ENCODE assay signal across 31 cellular contexts in the genomic region with DNA sequence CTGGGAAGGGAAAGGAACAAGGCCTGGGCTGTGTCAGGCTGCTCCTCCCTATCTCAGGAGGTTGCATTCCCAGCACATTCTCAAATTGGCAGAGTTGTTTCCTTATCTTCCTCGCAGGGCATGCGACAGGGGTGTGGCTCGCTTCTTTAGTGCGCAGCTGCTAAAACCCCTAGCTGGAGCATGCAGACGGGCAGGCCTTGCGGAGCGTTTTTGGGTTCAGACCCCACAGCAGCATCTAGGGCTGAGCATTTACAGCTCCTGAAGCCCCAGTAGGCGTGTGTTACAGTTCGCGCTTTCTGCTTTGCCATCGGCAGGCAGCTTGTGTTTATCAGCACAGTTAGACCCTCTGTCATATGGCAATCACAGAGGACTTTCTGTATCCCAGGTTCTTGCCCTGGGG.
"Had no signal": no experiment of that assay in that cellular context is flagged by ENCODE, and none has a peak within 500 bp of the region (broad histone marks: within the 10 kb centered on the region; RNA-seq: fewer than 3 reads in every experiment).

No MANE protein-coding gene starts in this region.

- H3K27ac ChIP-seq: adrenal gland, body of pancreas, brain microvascular endothelial cell, breast epithelium, VCaP had no signal

- H3K9me3 Mint-ChIP-seq: activated naive CD8-positive, alpha-beta T cell treated with anti-CD3 and anti-CD28 coated beads for 36 hours had no signal

- H3K4me3 ChIP-seq: adrenal gland, body of pancreas, breast epithelium had no signal

- H3K4me1 Mint-ChIP-seq: activated B cell treated with CpG ODN at 0.5 μM for 24 hours; activated CD8-positive, alpha-beta memory T cell treated with anti-CD3 and anti-CD28 coated beads, Interleukin-2, amount 10 ng/mL, durations not matched to agents 7 days and 5 days; activated naive CD8-positive, alpha-beta T cell treated with anti-CD3 and anti-CD28 coated beads for 36 hours had no signal

- H3K27ac Mint-ChIP-seq: activated B cell treated with CpG ODN at 0.5 μM for 24 hours; activated CD4-positive, alpha-beta memory T cell treated with anti-CD3 and anti-CD28 coated beads for 36 hours; activated CD8-positive, alpha-beta memory T cell treated with anti-CD3 and anti-CD28 coated beads, Interleukin-2, amount 10 ng/mL, durations not matched to agents 7 days and 5 days; activated CD8-positive, alpha-beta T cell treated with anti-CD3 and anti-CD28 coated beads for 36 hours; activated naive CD4-positive, alpha-beta T cell treated with anti-CD3 and anti-CD28 coated beads for 36 hours; activated naive CD4-positive, alpha-beta T cell treated with anti-CD3 and anti-CD28 coated beads, Interleukin-2, amount 50 U/mL, for 72 hours; activated naive CD8-positive, alpha-beta T cell treated with anti-CD3 and anti-CD28 coated beads for 36 hours; activated T-cell treated with anti-CD3 and anti-CD28 coated beads, Interleukin-2, amount 50 U/mL, for 24 hours; T-helper 1 cell treated with Interleukin-12 subunit alpha and Interleukin-12 subunit beta and Interleukin-4 antibody, amounts not matched to agents 30 μg/mL and 1 μg/mL, for 36 hours; T-helper 2 cell treated with Interferon-gamma antibody and Interleukin-4, amounts not matched to agents 5 μg/mL and 100 μg/mL, for 36 hours had no signal

- H3K36me3 Mint-ChIP-seq: activated CD4-positive, alpha-beta memory T cell treated with anti-CD3 and anti-CD28 coated beads for 36 hours; activated CD8-positive, alpha-beta memory T cell treated with anti-CD3 and anti-CD28 coated beads, Interleukin-2, amount 10 ng/mL, durations not matched to agents 7 days and 5 days; activated naive CD4-positive, alpha-beta T cell treated with anti-CD3 and anti-CD28 coated beads, Interleukin-2, amount 50 U/mL, for 72 hours; activated naive CD8-positive, alpha-beta T cell treated with anti-CD3 and anti-CD28 coated beads for 36 hours had no signal

- DNase-seq: activated B cell treated with CpG ODN at 0.5 μM for 24 hours; activated CD4-positive, alpha-beta memory T cell treated with anti-CD3 and anti-CD28 coated beads for 36 hours; activated CD4-positive, alpha-beta T cell treated with anti-CD3 and anti-CD28 coated beads for 48 hours; activated CD4-positive, alpha-beta T cell treated with anti-CD3 and anti-CD28 coated beads, Interleukin-2, amount 50 U/mL, for 1 hour; activated CD4-positive, alpha-beta T cell treated with anti-CD3 and anti-CD28 coated beads, Interleukin-2, amount 50 U/mL, for 4 hours; activated CD4-positive, CD25-positive, alpha-beta regulatory T cell treated with anti-CD3 and anti-CD28 coated beads, Interleukin-2, amount 50 U/mL, for 72 hours; activated CD8-positive, alpha-beta memory T cell treated with anti-CD3 and anti-CD28 coated beads, Interleukin-2, amount 10 ng/mL, durations not matched to agents 7 days and 5 days; activated CD8-positive, alpha-beta memory T cell treated with anti-CD3 and anti-CD28 coated beads, Interleukin-2, amount 50 U/mL, for 48 hours; activated CD8-positive, alpha-beta T cell treated with anti-CD3 and anti-CD28 coated beads for 36 hours; activated effector memory CD4-positive, alpha-beta T cell treated with anti-CD3 and anti-CD28 coated beads, Interleukin-2, amount 50 U/mL, for 16 hours; activated gamma-delta T cell treated with Interleukin-2 at 50 U/mL for 16 hours; activated naive CD4-positive, alpha-beta T cell; activated naive CD4-positive, alpha-beta T cell treated with anti-CD3 and anti-CD28 coated beads for 36 hours; activated naive CD4-positive, alpha-beta T cell treated with anti-CD3 and anti-CD28 coated beads, Interleukin-2, amount 50 U/mL, for 16 hours; activated naive CD8-positive, alpha-beta T cell treated with anti-CD3 and anti-CD28 coated beads for 36 hours; activated T-cell treated with anti-CD3 and anti-CD28 coated beads, Interleukin-2, amount 50 U/mL, for 24 hours; activated T-cell treated with anti-CD3 and anti-CD28 coated beads, Interleukin-2, amount 50 U/mL, for 48 hours; adrenal gland; amniotic stem cell; aorta; body of pancreas; brain microvascular endothelial cell; central memory CD4-positive, alpha-beta T cell; T-helper 1 cell; T-helper 2 cell; T-helper 9 cell had no signal

- H3K27me3 Mint-ChIP-seq: activated B cell treated with CpG ODN at 0.5 μM for 24 hours; activated CD4-positive, alpha-beta memory T cell treated with anti-CD3 and anti-CD28 coated beads for 36 hours; activated CD8-positive, alpha-beta memory T cell treated with anti-CD3 and anti-CD28 coated beads, Interleukin-2, amount 10 ng/mL, durations not matched to agents 7 days and 5 days; activated CD8-positive, alpha-beta T cell treated with anti-CD3 and anti-CD28 coated beads for 36 hours; activated naive CD8-positive, alpha-beta T cell treated with anti-CD3 and anti-CD28 coated beads for 36 hours; activated T-cell treated with anti-CD3 and anti-CD28 coated beads, Interleukin-2, amount 50 U/mL, for 24 hours had no signal

- H3K4me3 Mint-ChIP-seq: activated B cell treated with CpG ODN at 0.5 μM for 24 hours; activated CD4-positive, alpha-beta memory T cell treated with anti-CD3 and anti-CD28 coated beads for 36 hours; activated CD8-positive, alpha-beta memory T cell treated with anti-CD3 and anti-CD28 coated beads, Interleukin-2, amount 10 ng/mL, durations not matched to agents 7 days and 5 days; activated CD8-positive, alpha-beta T cell treated with anti-CD3 and anti-CD28 coated beads for 36 hours; activated naive CD4-positive, alpha-beta T cell treated with anti-CD3 and anti-CD28 coated beads for 36 hours; activated naive CD8-positive, alpha-beta T cell treated with anti-CD3 and anti-CD28 coated beads for 36 hours; activated T-cell treated with anti-CD3 and anti-CD28 coated beads, Interleukin-2, amount 50 U/mL, for 24 hours; T-helper 1 cell treated with Interleukin-12 subunit alpha and Interleukin-12 subunit beta and Interleukin-4 antibody, amounts not matched to agents 30 μg/mL and 1 μg/mL, for 36 hours; T-helper 2 cell treated with Interferon-gamma antibody and Interleukin-4, amounts not matched to agents 5 μg/mL and 100 μg/mL, for 36 hours had no signal

- H3K36me3 ChIP-seq: adrenal gland, brain microvascular endothelial cell, breast epithelium had no signal

- H3K27me3 ChIP-seq: adrenal gland, body of pancreas, brain microvascular endothelial cell, breast epithelium had no signal

- H3K9me3 ChIP-seq: adrenal gland, body of pancreas had no signal

- H3K4me1 ChIP-seq: adrenal gland, body of pancreas, breast epithelium had no signal
